In genomic region chr3:183210341-183210740, GRCh38 we compare ENCODE assay signal across 12 cellular contexts. TPM values are rescaled to one million over a fixed set of nuclear protein-coding genes. Genes with fewer than 3 reads are reported as not detected.
DNase-seq lines count a peak whose midpoint lies in the region; ATAC-seq and TF ChIP-seq lines count a peak whose summit lies in the region.
"Had no signal": no experiment of that assay in that cellular context is flagged by ENCODE, and none has a peak within 500 bp of the region (broad histone marks: within the 10 kb centered on the region; RNA-seq: fewer than 3 reads in every experiment).

No MANE protein-coding gene starts in this region.

- H3K4me3 Mint-ChIP-seq in activated T-helper 2 cell treated with anti-CD3 and anti-CD28 coated beads, Interferon-gamma antibody, Interleukin-2, Interleukin-4, amounts not matched to agents 10 μg/mL and 5 μg/mL and 100 μg/mL, durations not matched to agents 14 hours and 24 hours and 36 hours (ENCODE audit: low read depth) = no peak overlapping the region
- H3K4me3 Mint-ChIP-seq in mesothelial cell of epicardium = no peak overlapping the region

- peaks cover 38 to 74% (median 61%) of the 10 kb centered on the region in 10 experiments for H3K4me1 ChIP-seq in BLaER1 treated with 17β-estradiol and CSF1 and Interleukin-3, amounts not matched to agents 10 nM and 100 nM
- no peaks in the 10 kb centered on the region for H3K4me1 ChIP-seq in A673 (ENCODE audit: insufficient read depth, low read length, poor library complexity, severe bottlenecking)
- H3K4me1 ChIP-seq: HAP-1 had no signal

- ATAC-seq in HG03135 (IDR thresholded peaks at IDR 0.05; ENCODE audit: unreplicated experiment) = no peak
- ATAC-seq in stimulated activated naive CD8-positive, alpha-beta T cell treated with anti-CD3 and anti-CD28 coated beads, Interleukin-15, Interleukin-2, amounts not matched to agents 100 U/mL and 50 U/mL, for 24 hours = no peak

- no peaks in the 10 kb centered on the region for H3K27me3 ChIP-seq in BLaER1 treated with 17β-estradiol and CSF1 and Interleukin-3, amounts not matched to agents 10 nM and 100 nM
- no peaks in the 10 kb centered on the region for H3K27me3 ChIP-seq in A673 (replicated peaks; ENCODE audit: insufficient read depth, low read depth, low read length, poor library complexity)
- H3K27me3 ChIP-seq: BLaER1, body of pancreas had no signal

- H3K36me3 ChIP-seq in BLaER1 treated with 17β-estradiol and CSF1 and Interleukin-3, amounts not matched to agents 10 nM and 100 nM = no peaks in the 10 kb centered on the region
- H3K36me3 ChIP-seq in A673 (ENCODE audit: insufficient read depth, low read length, poor library complexity, severe bottlenecking) = no peaks in the 10 kb centered on the region
- H3K36me3 ChIP-seq: BLaER1, HAP-1 had no signal

- no TSS peak for BruUV-seq in A673 (replicated peaks; lab: Mats Ljungman, UMichigan)

- no peak for TF ChIP-seq CTCF in mesothelial cell of epicardium (IDR thresholded peaks at IDR 0.05; ENCODE audit: unreplicated experiment)
- no peak for TF ChIP-seq CTCF in A673 (conservative IDR thresholded peaks at IDR 0.05; ENCODE audit: low read depth, low read length)

- H3K36me3 Mint-ChIP-seq in activated T-helper 2 cell treated with anti-CD3 and anti-CD28 coated beads, Interferon-gamma antibody, Interleukin-2, Interleukin-4, amounts not matched to agents 10 μg/mL and 5 μg/mL and 100 μg/mL, durations not matched to agents 14 hours and 24 hours and 36 hours (ENCODE audit: low read depth) = peaks cover 40% of the 10 kb centered on the region
- no peaks in the 10 kb centered on the region for H3K36me3 Mint-ChIP-seq in mesothelial cell of epicardium

- H3K4me2 ChIP-seq in BLaER1 treated with 17β-estradiol and CSF1 and Interleukin-3, amounts not matched to agents 10 nM and 100 nM = peak overlapping the region in 9 of 11 experiments; percentile 18 to 91 (median 81); a peak in 17 of 22 replicates
- H3K4me2 ChIP-seq: BLaER1 had no signal

- no peaks in the 10 kb centered on the region for H4K20me1 ChIP-seq in BLaER1 treated with 17β-estradiol and CSF1 and Interleukin-3, amounts not matched to agents 10 nM and 100 nM
- H4K20me1 ChIP-seq: BLaER1 had no signal

- intact Hi-C loops in activated T-helper 2 cell treated with anti-CD3 and anti-CD28 coated beads, Interferon-gamma antibody, Interleukin-2, Interleukin-4, amounts not matched to agents 10 μg/mL and 5 μg/mL and 100 μg/mL, durations not matched to agents 14 hours and 24 hours and 36 hours (cut with micrococcal nuclease) = loop anchor here (2.0 kb wide), 1 partner anchor 56 kb away; no protein-coding TSS in a partner anchor
- intact Hi-C loops in A673 (cut with micrococcal nuclease; ENCODE audit: unreplicated experiment) = no loop called here

- H3K9me3 Mint-ChIP-seq in activated T-helper 2 cell treated with anti-CD3 and anti-CD28 coated beads, Interferon-gamma antibody, Interleukin-2, Interleukin-4, amounts not matched to agents 10 μg/mL and 5 μg/mL and 100 μg/mL, durations not matched to agents 14 hours and 24 hours and 36 hours = peaks cover 47% of the 10 kb centered on the region
- no peaks in the 10 kb centered on the region for H3K9me3 Mint-ChIP-seq in mesothelial cell of epicardium

- peak overlapping the region in 9 of 11 experiments; percentile 52 to 94 (median 84); a peak in 17 of 22 replicates for H3K27ac ChIP-seq in BLaER1 treated with 17β-estradiol and CSF1 and Interleukin-3, amounts not matched to agents 10 nM and 100 nM
- no peak overlapping the region for H3K27ac ChIP-seq in A673 (ENCODE audit: low read depth, low read length, poor library complexity, severe bottlenecking)
- H3K27ac ChIP-seq: BLaER1 had no signal

- POLR2A ChIA-PET in A673 (lab: Charles Lee; ENCODE audit: low non-redundant PET) = no interaction called here

- H3K4me3 ChIP-seq in BLaER1 treated with 17β-estradiol and CSF1 and Interleukin-3, amounts not matched to agents 10 nM and 100 nM = peak overlapping the region in 2 of 10 experiments; percentile 16 to 25; a peak in 2 of 20 replicates
- H3K4me3 ChIP-seq in A673 (ENCODE audit: low read depth, low read length, poor library complexity, severe bottlenecking) = no peak overlapping the region
- H3K4me3 ChIP-seq: BLaER1, body of pancreas, HAP-1 had no signal

- peak overlapping the region in 8 of 11 experiments; percentile 52 to 81 (median 70); a peak in 14 of 22 replicates for H3K9ac ChIP-seq in BLaER1 treated with 17β-estradiol and CSF1 and Interleukin-3, amounts not matched to agents 10 nM and 100 nM
- H3K9ac ChIP-seq: BLaER1 had no signal

- no peaks in the 10 kb centered on the region for H3K9me3 ChIP-seq in BLaER1 treated with 17β-estradiol and CSF1 and Interleukin-3, amounts not matched to agents 10 nM and 100 nM (replicated peaks in 1 of 11)
- no peaks in the 10 kb centered on the region for H3K9me3 ChIP-seq in A673 (ENCODE audit: low read depth, low read length, poor library complexity, severe bottlenecking)
- H3K9me3 ChIP-seq: BLaER1, body of pancreas, HAP-1 had no signal

- peak overlapping the region; percentile 87 for H3K27ac Mint-ChIP-seq in activated T-helper 2 cell treated with anti-CD3 and anti-CD28 coated beads, Interferon-gamma antibody, Interleukin-2, Interleukin-4, amounts not matched to agents 10 μg/mL and 5 μg/mL and 100 μg/mL, durations not matched to agents 14 hours and 24 hours and 36 hours
- H3K27ac Mint-ChIP-seq in mesothelial cell of epicardium = peak overlapping the region; percentile 11

- CTCF ChIA-PET in A673 (lab: Charles Lee) = no interaction called here

- DNase-seq in KG1 (lab: John Stamatoyannopoulos, UW) (peak; percentile 76), mesothelial cell of epicardium (ENCODE audit: low spot score in 2 of 2, unreplicated experiment in 2 of 2) (no peak), A673 (ENCODE audit: low spot score) (no peak), COLO829 (ENCODE audit: low spot score) (no peak)
- no peak for DNase-seq in activated T-helper 2 cell treated with anti-CD3 and anti-CD28 coated beads, Interferon-gamma antibody, Interleukin-2, Interleukin-4, amounts not matched to agents 10 μg/mL and 5 μg/mL and 100 μg/mL, durations not matched to agents 14 hours and 24 hours and 36 hours (ENCODE audit: low spot score)
- no peak for DNase-seq in stimulated activated naive CD8-positive, alpha-beta T cell treated with anti-CD3 and anti-CD28 coated beads, Interleukin-15, Interleukin-2, amounts not matched to agents 100 U/mL and 50 U/mL, for 24 hours
- DNase-seq: NCI-H1092 treated with DMSO at 0.1 percent for 48 hours had no signal

- H3K4me1 Mint-ChIP-seq in activated T-helper 2 cell treated with anti-CD3 and anti-CD28 coated beads, Interferon-gamma antibody, Interleukin-2, Interleukin-4, amounts not matched to agents 10 μg/mL and 5 μg/mL and 100 μg/mL, durations not matched to agents 14 hours and 24 hours and 36 hours (ENCODE audit: low read depth) = peaks cover 35% of the 10 kb centered on the region
- peaks cover 22% of the 10 kb centered on the region for H3K4me1 Mint-ChIP-seq in mesothelial cell of epicardium

- no peaks in the 10 kb centered on the region for H3K27me3 Mint-ChIP-seq in activated T-helper 2 cell treated with anti-CD3 and anti-CD28 coated beads, Interferon-gamma antibody, Interleukin-2, Interleukin-4, amounts not matched to agents 10 μg/mL and 5 μg/mL and 100 μg/mL, durations not matched to agents 14 hours and 24 hours and 36 hours (ENCODE audit: low read depth)
- no peaks in the 10 kb centered on the region for H3K27me3 Mint-ChIP-seq in mesothelial cell of epicardium (ENCODE audit: low read depth)

RNA-seq across cellular contexts. Expression of gene B3GNT5, which starts 42.7 kb away (rescaled TPM):
- 41.0 and 41.7 TPM in 2 replicates for total RNA-seq in activated T-helper 2 cell treated with anti-CD3 and anti-CD28 coated beads, Interferon-gamma antibody, Interleukin-2, Interleukin-4, amounts not matched to agents 10 μg/mL and 5 μg/mL and 100 μg/mL, durations not matched to agents 14 hours and 24 hours and 36 hours
- total RNA-seq in mesothelial cell of epicardium (28.8 to 29.1 TPM (median 29.1 TPM) in 3 replicates), A673 (2021) (25.3 and 26.5 TPM in 2 replicates)

RNA-seq across cellular contexts. Expression of gene LAMP3, which starts 47.8 kb away (rescaled TPM):
- 3.4 and 3.8 TPM in 2 replicates for total RNA-seq in activated T-helper 2 cell treated with anti-CD3 and anti-CD28 coated beads, Interferon-gamma antibody, Interleukin-2, Interleukin-4, amounts not matched to agents 10 μg/mL and 5 μg/mL and 100 μg/mL, durations not matched to agents 14 hours and 24 hours and 36 hours
- total RNA-seq in mesothelial cell of epicardium (1.5 to 1.9 TPM (median 1.7 TPM) in 3 replicates), A673 (2021) (0.70 and 1.0 TPM in 2 replicates)
